ENCODE assay signal across 23 cellular contexts in genomic region chr20:34895465-34895864, GRCh38.
"Had no signal": no experiment of that assay in that cellular context is flagged by ENCODE, and none has a peak within 500 bp of the region (broad histone marks: within the 10 kb centered on the region; RNA-seq: fewer than 3 reads in every experiment).

No MANE protein-coding gene starts in this region.

- H3K4me1 ChIP-seq: neural progenitor cell, prostate gland had no signal

- H3K4me3 ChIP-seq: coronary artery, esophagus squamous epithelium, lung, neural progenitor cell, prostate gland, sigmoid colon, skin epidermis, spleen, tibial nerve, vagina had no signal

- H3K27ac ChIP-seq: esophagus squamous epithelium, neural progenitor cell, prostate gland, skin epidermis, spleen, tibial nerve, vagina had no signal

- H3K36me3 Mint-ChIP-seq: stimulated activated memory B cell treated with anti-CD40 and anti-IgM and Interleukin-4, amounts not matched to agents 10 μg/mL and 1 μg/mL and 100 μg/mL, for 72 hours had no signal

- H3K9me3 ChIP-seq: esophagus squamous epithelium, prostate gland, sigmoid colon, spleen, thoracic aorta, tibial nerve, vagina had no signal

- H3K27ac Mint-ChIP-seq: memory B cell; naive thymus-derived CD4-positive, alpha-beta T cell; nephron; neural progenitor cell; stimulated activated memory B cell treated with anti-CD40 and anti-IgM and Interleukin-4, amounts not matched to agents 10 μg/mL and 1 μg/mL and 100 μg/mL, for 72 hours had no signal

- H2AFZ ChIP-seq: neural progenitor cell had no signal

- H3K27me3 Mint-ChIP-seq: memory B cell; naive thymus-derived CD4-positive, alpha-beta T cell; stimulated activated memory B cell treated with anti-CD40 and anti-IgM and Interleukin-4, amounts not matched to agents 10 μg/mL and 1 μg/mL and 100 μg/mL, for 72 hours had no signal

- ATAC-seq: naive thymus-derived CD4-positive, alpha-beta T cell; stimulated activated memory B cell treated with anti-CD40 and anti-IgM and Interleukin-4, amounts not matched to agents 10 μg/mL and 1 μg/mL and 100 μg/mL, for 72 hours; stimulated activated naive CD8-positive, alpha-beta T cell treated with anti-CD3 and anti-CD28 coated beads, Interleukin-15, Interleukin-2, amounts not matched to agents 100 U/mL and 50 U/mL, for 24 hours had no signal

- H3K9ac ChIP-seq: neural progenitor cell had no signal

- DNase-seq: dermis blood vessel endothelial cell; effector memory CD4-positive, alpha-beta T cell; erythroblast; esophagus squamous epithelium; foreskin melanocyte; hippocampal formation; naive thymus-derived CD4-positive, alpha-beta T cell; right cardiac atrium; sigmoid colon; spleen; stimulated activated CD4-positive, alpha-beta T cell treated with anti-CD3 and anti-CD28 coated beads, Interleukin-4, amount 100 ng/mL, for 4 hours; stimulated activated naive CD8-positive, alpha-beta T cell treated with anti-CD3 and anti-CD28 coated beads, Interleukin-15, Interleukin-2, amounts not matched to agents 100 U/mL and 50 U/mL, for 24 hours had no signal

- H3K9me3 Mint-ChIP-seq: memory B cell; naive thymus-derived CD4-positive, alpha-beta T cell; nephron; neural progenitor cell; stimulated activated memory B cell treated with anti-CD40 and anti-IgM and Interleukin-4, amounts not matched to agents 10 μg/mL and 1 μg/mL and 100 μg/mL, for 72 hours had no signal

- H3K36me3 ChIP-seq: neural progenitor cell, prostate gland, sigmoid colon, thoracic aorta, tibial nerve, vagina had no signal

- H3K4me1 Mint-ChIP-seq: nephron, neural progenitor cell had no signal

- H3K4me3 Mint-ChIP-seq: memory B cell; naive thymus-derived CD4-positive, alpha-beta T cell; nephron; neural progenitor cell; stimulated activated memory B cell treated with anti-CD40 and anti-IgM and Interleukin-4, amounts not matched to agents 10 μg/mL and 1 μg/mL and 100 μg/mL, for 72 hours had no signal

- H3K27me3 ChIP-seq: esophagus squamous epithelium, neural progenitor cell, sigmoid colon, spleen, tibial nerve, vagina had no signal

- H3K4me2 ChIP-seq: neural progenitor cell had no signal
